ENCODE assay signal across 8 cellular contexts in genomic region chr4:109559625-109559982, GRCh38. TPM values are rescaled to one million over a fixed set of nuclear protein-coding genes. Genes with fewer than 3 reads are reported as not detected.
DNase-seq lines count a peak whose midpoint lies in the region; ATAC-seq, FAIRE-seq and TF ChIP-seq lines count a peak whose summit lies in the region.

No MANE protein-coding gene starts in this region.

- no peaks in the 10 kb centered on the region for H3K9me3 ChIP-seq in astrocyte (ENCODE audit: insufficient read depth, low read depth, low read length)

- H3K4me1 ChIP-seq in astrocyte (ENCODE audit: insufficient read depth, low read length): peaks cover 6% of the 10 kb centered on the region

- TF ChIP-seq CTCF in RWPE1 (conservative IDR thresholded peaks at IDR 0.05; ENCODE audit: low read depth) (no peak), astrocyte (IDR thresholded peaks at IDR 0.05; ENCODE audit: insufficient read depth, low read depth, low read length) (no peak)

- peak; percentile 40 for DNase-seq in NCI-H345 (lab: John Stamatoyannopoulos, UW)
- no peak for DNase-seq in NCI-H345 treated with DMSO at 0.1 percent for 48 hours (lab: John Stamatoyannopoulos, UW; ENCODE audit: unreplicated experiment)
- peak; percentile 38 for DNase-seq in RWPE1 (ENCODE audit: low spot score)
- peak; percentile 36 for DNase-seq in astrocyte (ENCODE audit: low read depth)
- DNase-seq in immature natural killer cell: no peak
- DNase-seq in stimulated activated CD4-positive, alpha-beta T cell treated with anti-CD3 and anti-CD28 coated beads, Interleukin-2, amount 100 ng/mL, for 24 hours: peak; percentile 50 to 58
- no peak for DNase-seq in NCI-H2227 (lab: John Stamatoyannopoulos, UW; ENCODE audit: unreplicated experiment)

- FAIRE-seq in astrocyte (lab: Jason Lieb, UNC): no peak

- no peaks in the 10 kb centered on the region for H3K36me3 ChIP-seq in astrocyte (ENCODE audit: insufficient read depth, low read length)

- peak overlapping the region; percentile 83 for H2AFZ ChIP-seq in astrocyte (ENCODE audit: low read depth, low read length)

- H3K9me3 Mint-ChIP-seq in astrocyte (ENCODE audit: unreplicated experiment) (peaks cover 2% of the 10 kb centered on the region), immature natural killer cell (peaks cover 0 to 2% (median 0%) of the 10 kb centered on the region in 6 donors)

- H3K27ac ChIP-seq in RWPE1: peak overlapping the region; percentile 93
- H3K27ac ChIP-seq in astrocyte (ENCODE audit: low read depth, low read length): peak overlapping the region; percentile 60

- peak; percentile 21 for ATAC-seq in HG02943 (IDR thresholded peaks at IDR 0.05; ENCODE audit: low read depth, unreplicated experiment)

- H3K4me3 Mint-ChIP-seq in astrocyte (ENCODE audit: unreplicated experiment): peak overlapping the region; percentile 82
- peak overlapping the region; percentile 83 to 96 (median 88) for H3K4me3 Mint-ChIP-seq in immature natural killer cell

- CTCF ChIA-PET in RWPE1 (lab: Yijun Ruan, JAX): no interaction called here

- H3K36me3 Mint-ChIP-seq in astrocyte (ENCODE audit: low read depth, unreplicated experiment): peaks cover 3% of the 10 kb centered on the region
- peaks cover 0 to 7% (median 4%) of the 10 kb centered on the region in 3 donors for H3K36me3 Mint-ChIP-seq in immature natural killer cell

- H3K27me3 Mint-ChIP-seq in astrocyte (ENCODE audit: low read depth, unreplicated experiment) (no peaks in the 10 kb centered on the region), immature natural killer cell (ENCODE audit: low read depth in 3 of 3) (peaks cover 6 to 20% (median 14%) of the 10 kb centered on the region in 3 donors)

- no peaks in the 10 kb centered on the region for H3K27me3 ChIP-seq in astrocyte (ENCODE audit: insufficient read depth, low read length)

- peaks cover 4% of the 10 kb centered on the region for H3K79me2 ChIP-seq in astrocyte (ENCODE audit: insufficient read depth, low read length)

- H3K27ac Mint-ChIP-seq in astrocyte (ENCODE audit: unreplicated experiment) (no peak overlapping the region), immature natural killer cell (peak overlapping the region; percentile 66 to 86 (median 80))

- no peaks in the 10 kb centered on the region for H4K20me1 ChIP-seq in astrocyte (ENCODE audit: insufficient read depth, low read length)

- POLR2A ChIA-PET in RWPE1 (lab: Yijun Ruan, JAX; ENCODE audit: low non-redundant PET): interaction anchor here (0.6 kb wide), 1 partner anchor 203 kb away, joined by 4 read pairs; no protein-coding TSS in a partner anchor

- peak overlapping the region; percentile 71 for H3K4me3 ChIP-seq in astrocyte (ENCODE audit: insufficient read depth, low read depth, low read length)

- H3K4me1 Mint-ChIP-seq in astrocyte (ENCODE audit: low read depth, unreplicated experiment): peaks cover 11% of the 10 kb centered on the region
- peaks cover 33 to 49% of the 10 kb centered on the region in 2 donors for H3K4me1 Mint-ChIP-seq in immature natural killer cell

- peak overlapping the region; percentile 86 for H3K4me2 ChIP-seq in astrocyte (ENCODE audit: low read length)

- H3K9ac ChIP-seq in astrocyte (ENCODE audit: low read length): peak overlapping the region; percentile 80

RNA-seq across cellular contexts. Expression of gene MCUB, which starts 0.4 kb away (rescaled TPM):
- total RNA-seq in astrocyte: 11.2 and 12.6 TPM in 2 replicates
- polyA plus RNA-seq in immature natural killer cell: 10 to 100 TPM; 50.9 to 94.2 (median 93.7) TPM

Comparison
In these comparisons a context has a peak if more than half of its experiments do, and no peak if none do; other contexts are left out.
1. DNase-seq: peak in NCI-H345 (single experiment), RWPE1 (single experiment), astrocyte (single experiment) and stimulated activated CD4-positive, alpha-beta T cell treated with anti-CD3 and anti-CD28 coated beads, Interleukin-2, amount 100 ng/mL, for 24 hours (2 of 2); none in NCI-H345 treated with DMSO at 0.1 percent for 48 hours (single experiment), immature natural killer cell (0 of 3) and NCI-H2227 (single experiment).